In the genomic region with DNA sequence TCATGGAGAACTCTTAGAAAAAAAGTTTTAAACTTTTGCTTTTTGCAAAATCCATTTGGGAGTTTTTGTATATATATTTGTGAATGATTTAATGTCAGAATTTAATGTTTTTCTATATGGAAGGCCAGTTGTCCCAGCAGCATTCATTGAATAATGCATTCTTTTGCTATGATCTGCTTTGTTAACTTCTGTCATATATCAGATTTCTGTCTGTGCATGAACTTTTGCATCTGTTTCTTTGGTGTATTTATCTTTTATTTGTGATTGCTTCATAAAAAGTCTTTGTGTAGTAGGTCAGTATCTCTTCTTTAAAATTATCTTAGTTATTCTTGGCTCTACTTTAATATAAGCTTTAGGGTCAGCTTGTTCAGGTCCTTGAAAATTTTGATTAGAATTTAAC, we compare ENCODE assay signal across 18 cellular contexts.
DNase-seq lines count a peak whose midpoint lies in the region; ATAC-seq, FAIRE-seq and TF ChIP-seq lines count a peak whose summit lies in the region.
"Had no signal": no experiment of that assay in that cellular context is flagged by ENCODE, and none has a peak within 500 bp of the region (broad histone marks: within the 10 kb centered on the region; RNA-seq: fewer than 3 reads in every experiment).

No MANE protein-coding gene starts in this region.

- H3K9me3 Mint-ChIP-seq in stimulated activated memory B cell treated with anti-CD40 and anti-IgM and Interleukin-4, amounts not matched to agents 10 μg/mL and 1 μg/mL and 100 μg/mL, for 72 hours = no peaks in the 10 kb centered on the region
- H3K9me3 Mint-ChIP-seq: CD8-positive, alpha-beta memory T cell had no signal

- no peak overlapping the region for H3K9ac ChIP-seq in adipocyte (ENCODE audit: low read length)
- H3K9ac ChIP-seq: BLaER1 had no signal

- ATAC-seq in pancreas = no peak
- no peak for ATAC-seq in stimulated activated memory B cell treated with anti-CD40 and anti-IgM and Interleukin-4, amounts not matched to agents 10 μg/mL and 1 μg/mL and 100 μg/mL, for 72 hours
- ATAC-seq in GM21723 (IDR thresholded peaks at IDR 0.05; ENCODE audit: unreplicated experiment) = no peak

- DNase-seq in HCEC 1CT (peak; percentile 25), adipocyte (ENCODE audit: low read depth) (peak; percentile 53), fibroblast of the aortic adventitia (ENCODE audit: low read depth) (peak; percentile 11), pancreas (no peak), GM19238 (ENCODE audit: insufficient read length, low spot score) (no peak)
- DNase-seq: 8988T; AML-193; Caco-2; CD8-positive, alpha-beta memory T cell; DND-41; GDM1 had no signal

- H3K36me3 Mint-ChIP-seq in stimulated activated memory B cell treated with anti-CD40 and anti-IgM and Interleukin-4, amounts not matched to agents 10 μg/mL and 1 μg/mL and 100 μg/mL, for 72 hours = peaks cover 39% of the 10 kb centered on the region

- no peaks in the 10 kb centered on the region for H3K27me3 ChIP-seq in adipocyte (replicated peaks; ENCODE audit: control insufficient read depth, insufficient read depth, low read length)
- no peaks in the 10 kb centered on the region for H3K27me3 ChIP-seq in pancreas
- H3K27me3 ChIP-seq: BLaER1 had no signal

- H3K4me1 Mint-ChIP-seq in stimulated activated memory B cell treated with anti-CD40 and anti-IgM and Interleukin-4, amounts not matched to agents 10 μg/mL and 1 μg/mL and 100 μg/mL, for 72 hours = peaks cover 13% of the 10 kb centered on the region

- H3K36me3 ChIP-seq in adipocyte (ENCODE audit: control insufficient read depth, insufficient read depth, low read length, severe bottlenecking) (peaks cover 4% of the 10 kb centered on the region), pancreas (no peaks in the 10 kb centered on the region)

- H3K4me3 ChIP-seq in adipocyte (ENCODE audit: low read length) (no peak overlapping the region), fibroblast of the aortic adventitia (ENCODE audit: low read depth, low read length) (no peak overlapping the region), pancreas (no peak overlapping the region)
- H3K4me3 ChIP-seq: BLaER1, HAP-1 had no signal

- TF ChIP-seq CTCF in fibroblast of the aortic adventitia (IDR thresholded peaks at IDR 0.05; ENCODE audit: insufficient read depth, low read length) = no peak
- no peak for TF ChIP-seq CTCF in pancreas (IDR thresholded peaks at IDR 0.05)

- no peak overlapping the region for H3K27ac Mint-ChIP-seq in stimulated activated memory B cell treated with anti-CD40 and anti-IgM and Interleukin-4, amounts not matched to agents 10 μg/mL and 1 μg/mL and 100 μg/mL, for 72 hours
- H3K27ac Mint-ChIP-seq: CD8-positive, alpha-beta memory T cell had no signal

- H3K9me3 ChIP-seq in adipocyte (ENCODE audit: control insufficient read depth, low read length) (no peaks in the 10 kb centered on the region), pancreas (no peaks in the 10 kb centered on the region)
- H3K9me3 ChIP-seq: BLaER1, Caco-2, HAP-1 had no signal

- H3K27me3 Mint-ChIP-seq in stimulated activated memory B cell treated with anti-CD40 and anti-IgM and Interleukin-4, amounts not matched to agents 10 μg/mL and 1 μg/mL and 100 μg/mL, for 72 hours = no peaks in the 10 kb centered on the region
- H3K27me3 Mint-ChIP-seq: CD8-positive, alpha-beta memory T cell had no signal

- no peak overlapping the region for H3K27ac ChIP-seq in pancreas
- H3K27ac ChIP-seq: BLaER1, HL-60 had no signal

- H3K4me3 Mint-ChIP-seq in stimulated activated memory B cell treated with anti-CD40 and anti-IgM and Interleukin-4, amounts not matched to agents 10 μg/mL and 1 μg/mL and 100 μg/mL, for 72 hours = no peak overlapping the region
- H3K4me3 Mint-ChIP-seq: CD8-positive, alpha-beta memory T cell had no signal

- FAIRE-seq in pancreas (lab: Jason Lieb, UNC) = peak; percentile 17
- FAIRE-seq: GM12892, H1 had no signal

- intact Hi-C loops in pancreas (cut with DNase I) = no loop called here

- H3K4me1 ChIP-seq in adipocyte (ENCODE audit: control insufficient read depth, insufficient read depth, low read length) (peaks cover 31% of the 10 kb centered on the region), pancreas (peaks cover 4 to 14% (median 10%) of the 10 kb centered on the region in 3 donors)
- H3K4me1 ChIP-seq: BLaER1, Caco-2, HAP-1 had no signal

Comparison
In these comparisons a context has a peak if more than half of its experiments do, and no peak if none do; other contexts are left out.
1. DNase-seq: peak in HCEC 1CT (single experiment), adipocyte (single experiment) and fibroblast of the aortic adventitia (single experiment); none in pancreas (0 of 6) and GM19238 (single experiment).